ENCODE assay signal across 14 cellular contexts in the genomic region with DNA sequence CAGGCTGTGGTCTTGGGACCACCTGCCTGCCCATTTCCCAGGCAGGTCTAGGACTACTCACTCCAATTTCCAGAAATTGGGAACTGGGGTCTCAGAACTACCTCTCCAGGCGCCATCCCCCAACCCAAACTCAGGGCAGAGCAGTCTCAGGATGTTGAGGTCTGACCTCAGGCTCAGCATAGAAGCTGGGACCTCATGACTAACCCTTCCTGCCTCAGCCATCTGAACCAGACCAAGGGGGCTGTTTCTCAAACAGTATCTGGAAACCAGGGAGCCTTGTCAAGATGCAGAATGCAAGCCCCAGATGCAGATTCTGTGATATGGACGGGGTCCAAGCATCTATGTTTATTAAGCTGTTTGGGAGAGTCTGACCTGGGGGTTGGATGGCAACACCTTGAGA. TPM values are rescaled to one million over a fixed set of nuclear protein-coding genes. Genes with fewer than 3 reads are reported as not detected.
A peak's percentile ranks its signal among the peaks of the same experiment; 100 is the strongest.
DNase-seq lines count a peak whose midpoint lies in the region; ATAC-seq and TF ChIP-seq lines count a peak whose summit lies in the region.
"Had no signal": no experiment of that assay in that cellular context is flagged by ENCODE, and none has a peak within 500 bp of the region (broad histone marks: within the 10 kb centered on the region; RNA-seq: fewer than 3 reads in every experiment).

No MANE protein-coding gene starts in this region.

- no peaks in the 10 kb centered on the region for H3K27me3 Mint-ChIP-seq in activated naive CD4-positive, alpha-beta T cell treated with anti-CD3 and anti-CD28 coated beads, Interleukin-2, amount 10 ng/mL, durations not matched to agents 7 days and 5 days
- H3K27me3 Mint-ChIP-seq: activated B cell treated with CpG ODN at 0.5 μM for 24 hours had no signal

- peak overlapping the region; percentile 72; the same call in 1 of the 2 replicates for H3K9ac ChIP-seq in OCI-LY1 (ENCODE audit: low read length)
- H3K9ac ChIP-seq in subcutaneous abdominal adipose tissue (ENCODE audit: low read length in 5 of 5), result peak overlapping the region in 3 of 5 donors; percentile 35 to 93 (median 85)

- H3K4me3 ChIP-seq in OCI-LY1 (ENCODE audit: low read depth, low read length, poor library complexity, severe bottlenecking) (peak overlapping the region; percentile 80), epithelial cell of proximal tubule (ENCODE audit: low read depth, low read length) (peak overlapping the region; percentile 92), subcutaneous abdominal adipose tissue (ENCODE audit: low read depth in 1 of 5, low read length in 5 of 5) (no peak overlapping the region)
- no peak overlapping the region for H3K4me3 ChIP-seq in effector memory CD4-positive, alpha-beta T cell (ENCODE audit: insufficient read depth, low read depth, low read length, poor library complexity, severe bottlenecking)

- peaks cover 24% of the 10 kb centered on the region for H3K4me1 Mint-ChIP-seq in activated naive CD4-positive, alpha-beta T cell treated with anti-CD3 and anti-CD28 coated beads, Interleukin-2, amount 10 ng/mL, durations not matched to agents 7 days and 5 days

- H3K79me2 ChIP-seq in OCI-LY1 (ENCODE audit: insufficient read depth, low read length), result no peaks in the 10 kb centered on the region

- H3K4me1 ChIP-seq in OCI-LY1 (ENCODE audit: insufficient read depth, low read length, severe bottlenecking) (peaks cover 20% of the 10 kb centered on the region), subcutaneous abdominal adipose tissue (ENCODE audit: control insufficient read depth in 5 of 5, insufficient read depth in 5 of 5, low read length in 5 of 5) (peaks cover 2 to 23% (median 19%) of the 10 kb centered on the region in 5 donors)
- H3K4me1 ChIP-seq in effector memory CD4-positive, alpha-beta T cell (ENCODE audit: control insufficient read depth, insufficient read depth, low read length, poor library complexity, severe bottlenecking), result peaks cover 11% of the 10 kb centered on the region

- TF ChIP-seq CTCF in OCI-LY1 (IDR thresholded peaks at IDR 0.05; ENCODE audit: low read length) (no peak), epithelial cell of proximal tubule (conservative IDR thresholded peaks at IDR 0.05; ENCODE audit: low read depth, low read length) (no peak)

- peaks cover 7% of the 10 kb centered on the region; the same call in 1 of the 2 replicates for H3F3A ChIP-seq in OCI-LY1 (ENCODE audit: insufficient read depth, low read length)

- H3K36me3 Mint-ChIP-seq in activated naive CD4-positive, alpha-beta T cell treated with anti-CD3 and anti-CD28 coated beads, Interleukin-2, amount 10 ng/mL, durations not matched to agents 7 days and 5 days, result peaks cover 8% of the 10 kb centered on the region

- no peak overlapping the region for H2AFZ ChIP-seq in OCI-LY1 (ENCODE audit: low read length)

- no peaks in the 10 kb centered on the region for H3K27me3 ChIP-seq in OCI-LY1 (ENCODE audit: insufficient read depth, low read length)
- no peaks in the 10 kb centered on the region for H3K27me3 ChIP-seq in subcutaneous abdominal adipose tissue (ENCODE audit: control insufficient read depth in 5 of 5, insufficient read depth in 4 of 5, low read length in 5 of 5)
- H3K27me3 ChIP-seq in effector memory CD4-positive, alpha-beta T cell (replicated peaks; ENCODE audit: control insufficient read depth, insufficient read depth, low read length, poor library complexity, severe bottlenecking), result no peaks in the 10 kb centered on the region
- H3K27me3 ChIP-seq: upper lobe of left lung had no signal

- H3K4me3 Mint-ChIP-seq in activated naive CD4-positive, alpha-beta T cell treated with anti-CD3 and anti-CD28 coated beads, Interleukin-2, amount 10 ng/mL, durations not matched to agents 7 days and 5 days, result peak overlapping the region; percentile 88

- H3K9me3 Mint-ChIP-seq in activated naive CD4-positive, alpha-beta T cell treated with anti-CD3 and anti-CD28 coated beads, Interleukin-2, amount 10 ng/mL, durations not matched to agents 7 days and 5 days, result no peaks in the 10 kb centered on the region
- H3K9me3 Mint-ChIP-seq: activated B cell treated with CpG ODN at 0.5 μM for 24 hours, CD14-positive monocyte had no signal

- CTCF ChIA-PET in activated naive CD4-positive, alpha-beta T cell treated with anti-CD3 and anti-CD28 coated beads, Interleukin-2, amount 10 ng/mL, durations not matched to agents 7 days and 5 days (lab: Charles Lee), result interaction anchor here (0.8 to 0.9 kb wide), 3 partner anchors 17 to 27 kb away, joined by 3 to 4 read pairs (median 4); no protein-coding TSS in a partner anchor

- H3K27ac Mint-ChIP-seq in activated naive CD4-positive, alpha-beta T cell treated with anti-CD3 and anti-CD28 coated beads, Interleukin-2, amount 10 ng/mL, durations not matched to agents 7 days and 5 days, result no peak overlapping the region

- ATAC-seq in HG02798 (IDR thresholded peaks at IDR 0.05; ENCODE audit: poor library complexity, unreplicated experiment), result no peak

- no peaks in the 10 kb centered on the region for H4K20me1 ChIP-seq in OCI-LY1 (ENCODE audit: insufficient read depth, low read length)

- H3K9me3 ChIP-seq in OCI-LY1 (ENCODE audit: low read length) (no peaks in the 10 kb centered on the region), subcutaneous abdominal adipose tissue (ENCODE audit: control insufficient read depth in 5 of 5, low read length in 5 of 5) (no peaks in the 10 kb centered on the region)
- H3K9me3 ChIP-seq in effector memory CD4-positive, alpha-beta T cell (ENCODE audit: control insufficient read depth, low read length), result no peaks in the 10 kb centered on the region
- H3K9me3 ChIP-seq: upper lobe of left lung had no signal

- H3K36me3 ChIP-seq in OCI-LY1 (ENCODE audit: insufficient read depth, low read length) (peaks cover 19% of the 10 kb centered on the region; the same call in 1 of the 2 replicates), subcutaneous abdominal adipose tissue (ENCODE audit: control insufficient read depth in 5 of 5, insufficient read depth in 5 of 5, low read length in 5 of 5) (peaks cover 0 to 17% (median 9%) of the 10 kb centered on the region in 5 donors)
- no peaks in the 10 kb centered on the region for H3K36me3 ChIP-seq in effector memory CD4-positive, alpha-beta T cell (ENCODE audit: control insufficient read depth, insufficient read depth, low read length)

- no peaks in the 10 kb centered on the region for H3K9me2 ChIP-seq in OCI-LY1 (ENCODE audit: low read depth, low read length)

- H3K4me2 ChIP-seq in OCI-LY1 (ENCODE audit: low read length), result peak overlapping the region; percentile 89; the same call in 1 of the 2 replicates

- no peak for DNase-seq in activated naive CD4-positive, alpha-beta T cell treated with anti-CD3 and anti-CD28 coated beads, Interleukin-2, amount 10 ng/mL, durations not matched to agents 7 days and 5 days
- DNase-seq in activated naive CD4-positive, alpha-beta T cell treated with anti-CD3 and anti-CD28 coated beads, Interleukin-2, amount 50 U/mL, for 16 hours, result no peak
- no peak for DNase-seq in epithelial cell of proximal tubule (ENCODE audit: low read depth)
- no peak for DNase-seq in mesenteric fat pad (ENCODE audit: low spot score)
- DNase-seq in effector memory CD4-positive, alpha-beta T cell, result no peak
- DNase-seq: activated B cell treated with CpG ODN at 0.5 μM for 24 hours, upper lobe of left lung had no signal

- H3K27ac ChIP-seq in OCI-LY1 (ENCODE audit: low read depth, low read length, poor library complexity, severe bottlenecking), result no peak overlapping the region
- no peak overlapping the region for H3K27ac ChIP-seq in subcutaneous abdominal adipose tissue (ENCODE audit: low read depth, low read length)
- H3K27ac ChIP-seq in effector memory CD4-positive, alpha-beta T cell (ENCODE audit: insufficient read depth, low read length, poor library complexity, severe bottlenecking), result no peak overlapping the region

RNA-seq across cellular contexts. Expression of a gene that starts 1.3 kb away (rescaled TPM):
- total RNA-seq in epithelial cell of proximal tubule (18.5 and 21.3 TPM in 2 replicates), mesenteric fat pad (4.4 TPM)

RNA-seq across cellular contexts. Expression of a gene that starts 7.3 kb away (rescaled TPM):
- not detected in 2 replicates for total RNA-seq in epithelial cell of proximal tubule
- total RNA-seq in mesenteric fat pad, result not detected
- total RNA-seq: activated B cell treated with CpG ODN at 0.5 μM for 24 hours, dermis microvascular lymphatic vessel endothelial cell, liver, renal cortical epithelial cell, upper lobe of left lung had no signal

RNA-seq across cellular contexts. Expression of a gene that starts 13.4 kb away (rescaled TPM):
- total RNA-seq in epithelial cell of proximal tubule (108 and 134 TPM in 2 replicates), mesenteric fat pad (46.3 TPM)

RNA-seq across cellular contexts. Expression of a gene that starts 28.5 kb away (rescaled TPM):
- total RNA-seq in epithelial cell of proximal tubule (3.6 and 10.8 TPM in 2 replicates), mesenteric fat pad (7.2 TPM)

RNA-seq across cellular contexts. Expression of a gene that starts 28.5 kb away (rescaled TPM):
- 41.7 and 64.2 TPM in 2 replicates for total RNA-seq in epithelial cell of proximal tubule
- 106 TPM for total RNA-seq in mesenteric fat pad

Comparison
In these comparisons a context has a peak if more than half of its experiments do, and no peak if none do; other contexts are left out.
1. H3K4me3 ChIP-seq: peak in OCI-LY1 (single experiment) and epithelial cell of proximal tubule (single experiment); none in subcutaneous abdominal adipose tissue (0 of 5) and effector memory CD4-positive, alpha-beta T cell (single experiment).